1 cellular context compared by ENCODE assay signal in the genomic region with DNA sequence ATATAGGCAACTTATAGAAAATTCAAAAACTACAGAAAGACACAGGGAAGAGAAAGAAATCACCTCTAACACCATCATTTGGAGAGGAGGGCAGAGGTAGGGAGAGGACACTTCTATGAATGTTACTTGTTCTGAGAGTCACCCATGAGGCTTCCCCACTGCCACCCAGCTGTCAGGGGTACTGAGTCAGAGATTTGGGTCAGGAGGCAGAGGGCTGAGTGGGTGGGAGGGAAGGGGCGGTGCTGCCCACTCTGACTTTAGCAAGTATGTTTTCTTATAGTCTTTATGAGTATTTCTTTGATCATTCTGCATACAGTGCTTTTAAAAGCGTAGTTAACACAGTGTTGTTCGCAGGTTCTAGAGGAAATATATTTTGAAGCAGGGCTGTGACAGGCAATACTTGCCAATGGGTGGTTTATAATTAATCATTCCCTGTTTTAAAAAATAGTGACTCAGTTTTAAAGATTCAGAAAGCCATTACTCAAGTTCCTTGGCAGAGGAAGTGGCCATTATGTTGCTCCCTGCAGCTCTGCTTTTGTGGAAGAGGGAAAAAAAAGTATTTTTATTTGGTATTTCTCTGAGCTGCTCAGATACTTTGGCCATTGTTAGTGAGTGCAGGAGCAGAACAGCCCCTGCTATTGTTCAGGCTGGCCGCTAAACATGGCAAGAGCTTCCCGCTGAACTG.
TF ChIP-seq lines count a peak whose summit lies in the region.

No MANE protein-coding gene starts in this region.

TF ChIP-seq in WTC11, 78 proteins besides CTCF, POLR2A, EP300 and RAD21 (continued from another document):
- TF ChIP-seq, protein P1, sequence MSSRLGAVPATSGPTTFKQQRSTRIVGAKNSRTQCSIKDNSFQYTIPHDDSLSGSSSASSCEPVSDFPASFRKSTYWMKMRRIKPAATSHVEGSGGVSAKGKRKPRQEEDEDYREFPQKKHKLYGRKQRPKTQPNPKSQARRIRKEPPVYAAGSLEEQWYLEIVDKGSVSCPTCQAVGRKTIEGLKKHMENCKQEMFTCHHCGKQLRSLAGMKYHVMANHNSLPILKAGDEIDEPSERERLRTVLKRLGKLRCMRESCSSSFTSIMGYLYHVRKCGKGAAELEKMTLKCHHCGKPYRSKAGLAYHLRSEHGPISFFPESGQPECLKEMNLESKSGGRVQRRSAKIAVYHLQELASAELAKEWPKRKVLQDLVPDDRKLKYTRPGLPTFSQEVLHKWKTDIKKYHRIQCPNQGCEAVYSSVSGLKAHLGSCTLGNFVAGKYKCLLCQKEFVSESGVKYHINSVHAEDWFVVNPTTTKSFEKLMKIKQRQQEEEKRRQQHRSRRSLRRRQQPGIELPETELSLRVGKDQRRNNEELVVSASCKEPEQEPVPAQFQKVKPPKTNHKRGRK (CRISPR knock-in tag; IDR thresholded peaks at IDR 0.05; ENCODE audit: borderline replicate concordance), result no peak
- TF ChIP-seq, protein P2, sequence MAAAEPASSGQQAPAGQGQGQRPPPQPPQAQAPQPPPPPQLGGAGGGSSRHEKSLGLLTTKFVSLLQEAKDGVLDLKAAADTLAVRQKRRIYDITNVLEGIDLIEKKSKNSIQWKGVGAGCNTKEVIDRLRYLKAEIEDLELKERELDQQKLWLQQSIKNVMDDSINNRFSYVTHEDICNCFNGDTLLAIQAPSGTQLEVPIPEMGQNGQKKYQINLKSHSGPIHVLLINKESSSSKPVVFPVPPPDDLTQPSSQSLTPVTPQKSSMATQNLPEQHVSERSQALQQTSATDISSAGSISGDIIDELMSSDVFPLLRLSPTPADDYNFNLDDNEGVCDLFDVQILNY (CRISPR knock-in tag; IDR thresholded peaks at IDR 0.05), result no peak
TF ChIP-seq in WTC11: peak in this region for 0.
